ENCODE assay signal across 1 cellular context in the genomic region with DNA sequence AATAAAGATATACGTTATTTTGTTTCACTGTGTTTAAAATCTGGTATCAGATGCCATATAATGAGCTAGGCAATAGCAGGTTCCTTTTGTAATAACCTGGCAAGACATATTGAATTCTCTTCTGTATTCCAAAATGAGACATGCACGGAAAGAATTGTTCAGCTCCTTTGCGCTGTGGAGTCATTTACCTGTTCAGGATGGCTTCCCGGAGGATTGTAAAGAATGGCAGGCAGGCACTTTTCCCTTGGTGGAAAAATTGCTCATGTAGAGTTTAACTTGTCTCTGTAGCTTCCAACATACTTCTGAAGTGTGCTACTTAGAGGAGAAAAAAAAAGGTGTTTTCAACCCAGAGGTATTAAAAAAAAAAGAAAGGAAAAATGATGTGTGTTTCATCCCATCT.
TF ChIP-seq lines count a peak whose summit lies in the region.

No MANE protein-coding gene starts in this region.

TF ChIP-seq in GM23338, 12 proteins besides CTCF, POLR2A, EP300 and RAD21 (continued from another document):
- TF ChIP-seq, protein P1, sequence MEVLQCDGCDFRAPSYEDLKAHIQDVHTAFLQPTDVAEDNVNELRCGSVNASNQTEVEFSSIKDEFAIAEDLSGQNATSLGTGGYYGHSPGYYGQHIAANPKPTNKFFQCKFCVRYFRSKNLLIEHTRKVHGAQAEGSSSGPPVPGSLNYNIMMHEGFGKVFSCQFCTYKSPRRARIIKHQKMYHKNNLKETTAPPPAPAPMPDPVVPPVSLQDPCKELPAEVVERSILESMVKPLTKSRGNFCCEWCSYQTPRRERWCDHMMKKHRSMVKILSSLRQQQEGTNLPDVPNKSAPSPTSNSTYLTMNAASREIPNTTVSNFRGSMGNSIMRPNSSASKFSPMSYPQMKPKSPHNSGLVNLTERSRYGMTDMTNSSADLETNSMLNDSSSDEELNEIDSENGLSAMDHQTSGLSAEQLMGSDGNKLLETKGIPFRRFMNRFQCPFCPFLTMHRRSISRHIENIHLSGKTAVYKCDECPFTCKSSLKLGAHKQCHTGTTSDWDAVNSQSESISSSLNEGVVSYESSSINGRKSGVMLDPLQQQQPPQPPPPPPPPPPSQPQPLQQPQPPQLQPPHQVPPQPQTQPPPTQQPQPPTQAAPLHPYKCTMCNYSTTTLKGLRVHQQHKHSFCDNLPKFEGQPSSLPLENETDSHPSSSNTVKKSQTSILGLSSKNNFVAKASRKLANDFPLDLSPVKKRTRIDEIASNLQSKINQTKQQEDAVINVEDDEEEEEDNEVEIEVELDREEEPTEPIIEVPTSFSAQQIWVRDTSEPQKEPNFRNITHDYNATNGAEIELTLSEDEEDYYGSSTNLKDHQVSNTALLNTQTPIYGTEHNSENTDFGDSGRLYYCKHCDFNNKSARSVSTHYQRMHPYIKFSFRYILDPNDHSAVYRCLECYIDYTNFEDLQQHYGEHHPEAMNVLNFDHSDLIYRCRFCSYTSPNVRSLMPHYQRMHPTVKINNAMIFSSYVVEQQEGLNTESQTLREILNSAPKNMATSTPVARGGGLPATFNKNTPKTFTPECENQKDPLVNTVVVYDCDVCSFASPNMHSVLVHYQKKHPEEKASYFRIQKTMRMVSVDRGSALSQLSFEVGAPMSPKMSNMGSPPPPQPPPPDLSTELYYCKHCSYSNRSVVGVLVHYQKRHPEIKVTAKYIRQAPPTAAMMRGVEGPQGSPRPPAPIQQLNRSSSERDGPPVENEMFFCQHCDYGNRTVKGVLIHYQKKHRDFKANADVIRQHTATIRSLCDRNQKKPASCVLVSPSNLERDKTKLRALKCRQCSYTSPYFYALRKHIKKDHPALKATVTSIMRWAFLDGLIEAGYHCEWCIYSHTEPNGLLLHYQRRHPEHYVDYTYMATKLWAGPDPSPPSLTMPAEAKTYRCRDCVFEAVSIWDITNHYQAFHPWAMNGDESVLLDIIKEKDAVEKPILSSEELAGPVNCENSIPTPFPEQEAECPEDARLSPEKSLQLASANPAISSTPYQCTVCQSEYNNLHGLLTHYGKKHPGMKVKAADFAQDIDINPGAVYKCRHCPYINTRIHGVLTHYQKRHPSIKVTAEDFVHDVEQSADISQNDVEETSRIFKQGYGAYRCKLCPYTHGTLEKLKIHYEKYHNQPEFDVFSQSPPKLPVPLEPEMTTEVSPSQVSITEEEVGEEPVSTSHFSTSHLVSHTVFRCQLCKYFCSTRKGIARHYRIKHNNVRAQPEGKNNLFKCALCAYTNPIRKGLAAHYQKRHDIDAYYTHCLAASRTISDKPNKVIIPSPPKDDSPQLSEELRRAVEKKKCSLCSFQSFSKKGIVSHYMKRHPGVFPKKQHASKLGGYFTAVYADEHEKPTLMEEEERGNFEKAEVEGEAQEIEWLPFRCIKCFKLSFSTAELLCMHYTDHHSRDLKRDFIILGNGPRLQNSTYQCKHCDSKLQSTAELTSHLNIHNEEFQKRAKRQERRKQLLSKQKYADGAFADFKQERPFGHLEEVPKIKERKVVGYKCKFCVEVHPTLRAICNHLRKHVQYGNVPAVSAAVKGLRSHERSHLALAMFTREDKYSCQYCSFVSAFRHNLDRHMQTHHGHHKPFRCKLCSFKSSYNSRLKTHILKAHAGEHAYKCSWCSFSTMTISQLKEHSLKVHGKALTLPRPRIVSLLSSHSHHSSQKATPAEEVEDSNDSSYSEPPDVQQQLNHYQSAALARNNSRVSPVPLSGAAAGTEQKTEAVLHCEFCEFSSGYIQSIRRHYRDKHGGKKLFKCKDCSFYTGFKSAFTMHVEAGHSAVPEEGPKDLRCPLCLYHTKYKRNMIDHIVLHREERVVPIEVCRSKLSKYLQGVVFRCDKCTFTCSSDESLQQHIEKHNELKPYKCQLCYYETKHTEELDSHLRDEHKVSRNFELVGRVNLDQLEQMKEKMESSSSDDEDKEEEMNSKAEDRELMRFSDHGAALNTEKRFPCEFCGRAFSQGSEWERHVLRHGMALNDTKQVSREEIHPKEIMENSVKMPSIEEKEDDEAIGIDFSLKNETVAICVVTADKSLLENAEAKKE (CRISPR knock-in tag; IDR thresholded peaks at IDR 0.05): no peak
- no peak for TF ChIP-seq POLR2AphosphoS5 (IDR thresholded peaks at IDR 0.05; ENCODE audit: low read depth)
